ENCODE assay signal across 20 cellular contexts in genomic region chr9:119435066-119435465, GRCh38.
DNase-seq lines count a peak whose midpoint lies in the region; ATAC-seq and TF ChIP-seq lines count a peak whose summit lies in the region.
"Had no signal": no experiment of that assay in that cellular context is flagged by ENCODE, and none has a peak within 500 bp of the region (broad histone marks: within the 10 kb centered on the region; RNA-seq: fewer than 3 reads in every experiment).

No MANE protein-coding gene starts in this region.

- H4K20me1 ChIP-seq in mammary epithelial cell (ENCODE audit: insufficient read depth, low read length) (no peaks in the 10 kb centered on the region), smooth muscle cell (ENCODE audit: low read depth) (no peaks in the 10 kb centered on the region)
- H4K20me1 ChIP-seq: BLaER1 had no signal

- H2AFZ ChIP-seq in mammary epithelial cell (ENCODE audit: low read depth, low read length), result no peak overlapping the region
- H2AFZ ChIP-seq in smooth muscle cell (ENCODE audit: low read depth), result no peak overlapping the region
- H2AFZ ChIP-seq: GM23338 had no signal

- H3K4me3 ChIP-seq in mammary epithelial cell (replicated peaks in 1 of 3; ENCODE audit: insufficient read depth in 1 of 3, low read depth in 2 of 3, low read length in 3 of 3) (no peak overlapping the region), smooth muscle cell (no peak overlapping the region)
- H3K4me3 ChIP-seq: BLaER1, GM23338, HAP-1 had no signal

- H3K36me3 ChIP-seq in mammary epithelial cell (ENCODE audit: insufficient read depth, low read length) (no peaks in the 10 kb centered on the region), smooth muscle cell (ENCODE audit: low read depth) (no peaks in the 10 kb centered on the region)
- H3K36me3 ChIP-seq: BLaER1, HAP-1 had no signal

- no peaks in the 10 kb centered on the region for H3K36me3 Mint-ChIP-seq in MCF 10A (ENCODE audit: insufficient read depth, unreplicated experiment)
- no peaks in the 10 kb centered on the region for H3K36me3 Mint-ChIP-seq in WTC11
- H3K36me3 Mint-ChIP-seq in glutamatergic neuron (ENCODE audit: unreplicated experiment), result no peaks in the 10 kb centered on the region
- H3K36me3 Mint-ChIP-seq: CD4-positive, CD25-positive, alpha-beta regulatory T cell; CD8-positive, alpha-beta T cell had no signal

- dilution Hi-C loops in mammary epithelial cell (cut with HindIII; ENCODE audit: low sequenced_read_pairs), result no loop called here

- H3K27ac Mint-ChIP-seq in MCF 10A (ENCODE audit: low read depth, unreplicated experiment), result no peak overlapping the region
- H3K27ac Mint-ChIP-seq in WTC11, result no peak overlapping the region
- H3K27ac Mint-ChIP-seq in glutamatergic neuron (ENCODE audit: unreplicated experiment), result no peak overlapping the region
- H3K27ac Mint-ChIP-seq: B cell; CD4-positive, CD25-positive, alpha-beta regulatory T cell; CD8-positive, alpha-beta T cell; HFFc6 had no signal

- H3K4me1 ChIP-seq in mammary epithelial cell (ENCODE audit: insufficient read depth, low read length) (no peaks in the 10 kb centered on the region), smooth muscle cell (ENCODE audit: low read depth) (no peaks in the 10 kb centered on the region)
- H3K4me1 ChIP-seq: BLaER1, Caco-2, HAP-1 had no signal

- H3K9ac ChIP-seq in mammary epithelial cell (ENCODE audit: insufficient read depth, low read length) (no peak overlapping the region), smooth muscle cell (ENCODE audit: low read depth) (no peak overlapping the region)
- H3K9ac ChIP-seq: BLaER1 had no signal

- DNase-seq in MCF 10A (ENCODE audit: unreplicated experiment) (peak; percentile 22), mammary epithelial cell (no peak), WTC11 (ENCODE audit: low spot score) (no peak), left lobe of liver (ENCODE audit: low spot score) (no peak), smooth muscle cell (lab: John Stamatoyannopoulos, UW; ENCODE audit: unreplicated experiment) (no peak), NCI-H510A (lab: John Stamatoyannopoulos, UW) (no peak), glutamatergic neuron (no peak), HPDE6-E6E7 (ENCODE audit: extremely low spot score) (no peak)
- DNase-seq: Caco-2; CD4-positive, CD25-positive, alpha-beta regulatory T cell; CD8-positive, alpha-beta T cell; DMS153; DND-41; HFFc6 had no signal

- H3K27me3 Mint-ChIP-seq in MCF 10A (ENCODE audit: insufficient read depth, unreplicated experiment) (no peaks in the 10 kb centered on the region), WTC11 (ENCODE audit: low read depth) (peaks cover 5% of the 10 kb centered on the region), glutamatergic neuron (ENCODE audit: unreplicated experiment) (peaks cover 3% of the 10 kb centered on the region)
- H3K27me3 Mint-ChIP-seq: B cell; CD4-positive, CD25-positive, alpha-beta regulatory T cell had no signal

- no peaks in the 10 kb centered on the region for H3K27me3 ChIP-seq in mammary epithelial cell (ENCODE audit: insufficient read depth, low read length)
- no peaks in the 10 kb centered on the region for H3K27me3 ChIP-seq in smooth muscle cell (ENCODE audit: low read depth)
- H3K27me3 ChIP-seq: BLaER1 had no signal

- 50% methylated on average over 1 of the region's 1 CpG for WGBS in mammary epithelial cell (ENCODE audit: low coverage, missing lambda C conversion rate)
- 80% methylated on average over 1 of the region's 1 CpG for WGBS in smooth muscle cell (ENCODE audit: low lambda C conversion rate)

- H3K27ac ChIP-seq in mammary epithelial cell (ENCODE audit: insufficient read depth, low read depth, low read length) (no peak overlapping the region), smooth muscle cell (ENCODE audit: low read depth) (peak overlapping the region; percentile 43)
- H3K27ac ChIP-seq: 22Rv1, BLaER1, C4-2B had no signal

- H3F3A ChIP-seq in smooth muscle cell (ENCODE audit: low read depth), result no peaks in the 10 kb centered on the region

- intact Hi-C loops in MCF 10A (cut with micrococcal nuclease) (no loop called here), mammary epithelial cell (cut with micrococcal nuclease) (no loop called here)

- H3K4me2 ChIP-seq in mammary epithelial cell (ENCODE audit: insufficient read depth, low read depth, low read length), result no peak overlapping the region
- H3K4me2 ChIP-seq in smooth muscle cell, result peak overlapping the region; percentile 24
- H3K4me2 ChIP-seq: BLaER1, GM23338 had no signal

- in situ Hi-C loops in mammary epithelial cell (cut with MboI; ENCODE audit: low sequenced_read_pairs in 2 of 2), result no loop called here

- no peaks in the 10 kb centered on the region for H3K9me3 ChIP-seq in mammary epithelial cell (replicated peaks; ENCODE audit: insufficient read depth, low read length)
- H3K9me3 ChIP-seq in smooth muscle cell (replicated peaks; ENCODE audit: low read depth), result no peaks in the 10 kb centered on the region
- H3K9me3 ChIP-seq: BLaER1, Caco-2, HAP-1 had no signal

- no peaks in the 10 kb centered on the region for H3K4me1 Mint-ChIP-seq in MCF 10A (ENCODE audit: insufficient read depth, unreplicated experiment)
- peaks cover 28% of the 10 kb centered on the region for H3K4me1 Mint-ChIP-seq in WTC11
- H3K4me1 Mint-ChIP-seq in glutamatergic neuron (ENCODE audit: low read depth, unreplicated experiment), result no peaks in the 10 kb centered on the region
- H3K4me1 Mint-ChIP-seq: B cell; CD4-positive, CD25-positive, alpha-beta regulatory T cell had no signal

- peak; percentile 44; the same call in 1 of the 2 replicates for ATAC-seq in WTC11
- peak; percentile 55 for ATAC-seq in left lobe of liver
- ATAC-seq: CD8-positive, alpha-beta T cell; GM23338 had no signal

- H3K9me3 Mint-ChIP-seq in MCF 10A (ENCODE audit: unreplicated experiment) (no peaks in the 10 kb centered on the region), WTC11 (no peaks in the 10 kb centered on the region), glutamatergic neuron (ENCODE audit: unreplicated experiment) (no peaks in the 10 kb centered on the region)
- H3K9me3 Mint-ChIP-seq: GM23338 had no signal

- H3K79me2 ChIP-seq in mammary epithelial cell (ENCODE audit: insufficient read depth, low read length), result no peaks in the 10 kb centered on the region
- H3K79me2 ChIP-seq in smooth muscle cell (ENCODE audit: low read depth), result no peaks in the 10 kb centered on the region

- H3K4me3 Mint-ChIP-seq in MCF 10A (ENCODE audit: unreplicated experiment), result no peak overlapping the region
- H3K4me3 Mint-ChIP-seq in WTC11, result no peak overlapping the region
- H3K4me3 Mint-ChIP-seq in glutamatergic neuron (ENCODE audit: unreplicated experiment), result no peak overlapping the region
- H3K4me3 Mint-ChIP-seq: B cell; CD4-positive, CD25-positive, alpha-beta regulatory T cell; CD8-positive, alpha-beta T cell; GM23338; HFFc6 had no signal

- POLR2A ChIA-PET in MCF 10A (lab: Yijun Ruan, JAX) (interaction anchor here (0.7 kb wide), 1 partner anchor 18 kb away, joined by 3 read pairs; no protein-coding TSS in a partner anchor), WTC11 (lab: Charles Lee) (no interaction called here)

- CTCF ChIA-PET in MCF 10A (lab: Yijun Ruan, JAX), result no interaction called here
- CTCF ChIA-PET in mammary epithelial cell (lab: Charles Lee; ENCODE audit: low non-redundant PET), result no interaction called here
- CTCF ChIA-PET in WTC11 (lab: Charles Lee), result no interaction called here

- TF ChIP-seq CTCF in MCF 10A (IDR thresholded peaks at IDR 0.05; ENCODE audit: unreplicated experiment) (no peak), mammary epithelial cell (conservative IDR thresholded peaks at IDR 0.05 in 1 of 2, IDR thresholded peaks at IDR 0.05 in 1 of 2; ENCODE audit: extremely low read depth in 1 of 2, insufficient read depth in 1 of 2, low read depth in 1 of 2, low read length in 2 of 2) (no peak), WTC11 (IDR thresholded peaks at IDR 0.05) (no peak), smooth muscle cell (IDR thresholded peaks at IDR 0.05; ENCODE audit: borderline replicate concordance, insufficient read depth, poor library complexity, severe bottlenecking) (no peak), glutamatergic neuron (IDR thresholded peaks at IDR 0.05; ENCODE audit: partially characterized antibody, unreplicated experiment) (no peak)

- no TSS peak for BruUV-seq in MCF 10A (replicated peaks; lab: Mats Ljungman, UMichigan)
- BruUV-seq in mammary epithelial cell (replicated peaks; lab: Mats Ljungman, UMichigan), result no TSS peak

TF ChIP-seq in WTC11, 78 proteins besides CTCF, POLR2A, EP300 and RAD21 (continues in another document):
- TF ChIP-seq ZNF317 (CRISPR knock-in tag; IDR thresholded peaks at IDR 0.05; ENCODE audit: borderline replicate concordance, low read depth) (no peak), GTF2I (CRISPR knock-in tag; conservative IDR thresholded peaks at IDR 0.05) (no peak), ZNF138 (CRISPR knock-in tag; conservative IDR thresholded peaks at IDR 0.05) (no peak), ZNF512 (CRISPR knock-in tag; IDR thresholded peaks at IDR 0.05; ENCODE audit: borderline replicate concordance) (no peak), USF2 (CRISPR knock-in tag; IDR thresholded peaks at IDR 0.05) (no peak), SMAD4 (CRISPR knock-in tag; IDR thresholded peaks at IDR 0.05) (no peak), NR2C2 (CRISPR knock-in tag; IDR thresholded peaks at IDR 0.05) (no peak)
